Comparison of ENCODE assay signal across 18 cellular contexts in the genomic region with DNA sequence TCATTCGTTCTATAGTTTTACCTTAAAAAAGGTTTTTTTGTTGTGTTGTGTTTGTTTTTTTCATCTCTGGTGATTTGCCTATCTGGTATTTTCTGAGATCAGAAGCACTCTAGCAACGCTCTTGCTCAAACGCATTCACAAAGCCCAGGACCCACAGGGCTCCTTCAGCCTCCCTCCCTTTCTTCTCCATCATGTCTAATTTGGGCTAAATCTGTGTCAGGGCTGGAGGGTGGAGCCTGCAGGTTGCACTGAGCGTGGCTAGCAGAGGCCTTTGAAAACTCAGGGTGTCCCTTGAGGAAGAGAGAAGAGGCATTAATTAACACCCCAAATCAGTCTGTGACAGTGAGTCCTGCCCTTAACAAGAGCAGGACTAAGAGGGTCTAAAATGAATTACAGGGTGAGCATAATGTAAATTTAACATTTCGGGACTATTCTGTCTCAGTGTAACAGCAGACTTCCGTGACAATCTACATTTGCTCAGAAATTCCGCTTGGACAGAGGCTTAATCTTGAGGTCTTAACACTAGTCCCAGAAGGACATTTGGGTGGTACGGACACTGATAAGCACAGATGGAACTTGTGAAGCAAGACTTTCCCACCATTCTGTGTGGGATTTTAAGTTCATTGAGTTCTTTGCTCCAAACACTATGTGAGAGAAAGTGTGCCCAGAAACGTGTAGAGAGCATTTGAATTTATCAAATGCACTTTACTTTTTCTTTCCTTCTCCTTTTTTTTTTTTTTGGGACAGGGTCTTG.
DNase-seq lines count a peak whose midpoint lies in the region; ATAC-seq, FAIRE-seq and TF ChIP-seq lines count a peak whose summit lies in the region.
"Had no signal": no experiment of that assay in that cellular context is flagged by ENCODE, and none has a peak within 500 bp of the region (broad histone marks: within the 10 kb centered on the region; RNA-seq: fewer than 3 reads in every experiment).

No MANE protein-coding gene starts in this region.

- H3K79me2 ChIP-seq in K562 (ENCODE audit: control insufficient read depth, insufficient read depth, low read length): no peaks in the 10 kb centered on the region

- H3K27ac Mint-ChIP-seq in type B pancreatic cell: no peak overlapping the region
- H3K27ac Mint-ChIP-seq: B cell; CD14-positive monocyte; CD8-positive, alpha-beta T cell had no signal

- H3K9me3 Mint-ChIP-seq in type B pancreatic cell: peaks cover 5% of the 10 kb centered on the region
- H3K9me3 Mint-ChIP-seq: CD8-positive, alpha-beta T cell had no signal

- in situ Hi-C loops in K562 (cut with MboI): no loop called here

- intact Hi-C loops in Right ventricle myocardium superior (cut with DNase I) (no loop called here), K562 (cut with micrococcal nuclease) (no loop called here), left ventricle myocardium superior (cut with micrococcal nuclease) (no loop called here)

- no peak overlapping the region for H2AFZ ChIP-seq in K562 (ENCODE audit: low read depth, low read length)

- H3K27me3 Mint-ChIP-seq in type B pancreatic cell: no peaks in the 10 kb centered on the region
- H3K27me3 Mint-ChIP-seq: B cell had no signal

- TF ChIP-seq EP300 in K562 (IDR thresholded peaks at IDR 0.05; ENCODE audit: low read length): no peak

- FAIRE-seq in K562 (lab: Jason Lieb, UNC) (no peak), urothelium cell line (lab: Jason Lieb, UNC) (peak; percentile 59)
- FAIRE-seq: A204.1, D721Med, GM12892, H1 had no signal

- no peak for DNase-seq in Right ventricle myocardium superior
- no peak for DNase-seq in right atrium auricular region (ENCODE audit: low spot score)
- DNase-seq in K562 (ENCODE audit: extremely low read depth in 1 of 4, low spot score in 3 of 4): no peak
- no peak for DNase-seq in left ventricle myocardium superior
- no peak for DNase-seq in urothelium cell line (ENCODE audit: low spot score)
- DNase-seq in NK-92 (lab: John Stamatoyannopoulos, UW; ENCODE audit: unreplicated experiment): no peak
- DNase-seq in type B pancreatic cell (ENCODE audit: extremely low spot score, unreplicated experiment): no peak
- DNase-seq in superior temporal gyrus (ENCODE audit: extremely low spot score): no peak
- DNase-seq: CD8-positive, alpha-beta T cell; COR-L47; GDM1 had no signal

- peaks cover 13% of the 10 kb centered on the region for H3K4me1 Mint-ChIP-seq in type B pancreatic cell (ENCODE audit: unreplicated experiment)

- no peak overlapping the region for H3K9ac ChIP-seq in K562 (ENCODE audit: insufficient read depth in 1 of 2, low read depth in 2 of 2, low read length in 2 of 2)

- no peak for TF ChIP-seq POLR2A in K562 (conservative IDR thresholded peaks at IDR 0.05)

- no peaks in the 10 kb centered on the region for H3K36me3 Mint-ChIP-seq in type B pancreatic cell
- H3K36me3 Mint-ChIP-seq: CD8-positive, alpha-beta T cell had no signal

- no peaks in the 10 kb centered on the region for H3K9me3 ChIP-seq in right atrium auricular region
- no peaks in the 10 kb centered on the region for H3K9me3 ChIP-seq in K562 (replicated peaks; ENCODE audit: control insufficient read depth, insufficient read depth, low read depth, low read length)
- H3K9me3 ChIP-seq: HAP-1 had no signal

- H3K36me3 ChIP-seq in right atrium auricular region (no peaks in the 10 kb centered on the region), K562 (ENCODE audit: control insufficient read depth, insufficient read depth, low read length) (no peaks in the 10 kb centered on the region)
- H3K36me3 ChIP-seq: HAP-1 had no signal

- H3K4me1 ChIP-seq in right atrium auricular region (no peaks in the 10 kb centered on the region), K562 (replicated peaks in 1 of 2; ENCODE audit: control insufficient read depth in 2 of 2, insufficient read depth in 2 of 2, low read length in 2 of 2) (no peaks in the 10 kb centered on the region)
- H3K4me1 ChIP-seq: HAP-1 had no signal

- H3K4me3 Mint-ChIP-seq in type B pancreatic cell: no peak overlapping the region
- H3K4me3 Mint-ChIP-seq: B cell; CD14-positive monocyte; CD8-positive, alpha-beta T cell had no signal

- TF ChIP-seq RAD21 in K562 (CRISPR knock-in tag; conservative IDR thresholded peaks at IDR 0.05 in 1 of 2, IDR thresholded peaks at IDR 0.05 in 1 of 2): no peak

- CTCF ChIA-PET in K562 (lab: Yijun Ruan, JAX; ENCODE audit: low intra/inter-chr PET ratio): no interaction called here

- peak; percentile 76 for ATAC-seq in Right ventricle myocardium superior (ENCODE audit: poor library complexity)
- ATAC-seq in K562: no peak
- peak; percentile 90 for ATAC-seq in left ventricle myocardium superior
- ATAC-seq: CD8-positive, alpha-beta T cell had no signal

- no TSS peak for BruUV-seq in K562 (replicated peaks; lab: Mats Ljungman, UMichigan)

- no peaks in the 10 kb centered on the region for H4K20me1 ChIP-seq in K562 (replicated peaks; ENCODE audit: control insufficient read depth, insufficient read depth, low read length)

- H3K4me3 ChIP-seq in right atrium auricular region (no peak overlapping the region), K562 (no peak overlapping the region)
- H3K4me3 ChIP-seq: HAP-1 had no signal

- H3K27me3 ChIP-seq in right atrium auricular region (no peaks in the 10 kb centered on the region), K562 (ENCODE audit: control insufficient read depth in 2 of 2, insufficient read depth in 2 of 2, low read length in 2 of 2) (peaks cover 8 to 11% of the 10 kb centered on the region in 2 experiments; a peak in 3 of 5 replicates)

- H3K4me2 ChIP-seq in K562 (ENCODE audit: insufficient read depth, low read length): no peak overlapping the region

- 0% methylated on average over 9 of the region's 9 CpGs for WGBS in K562 (ENCODE audit: insufficient coverage, low coverage, missing lambda C conversion rate)

- POLR2A ChIA-PET in K562 (lab: Yijun Ruan, JAX): no interaction called here

- H3K27ac ChIP-seq in right atrium auricular region (no peak overlapping the region), K562 (ENCODE audit: extremely low read depth, low read depth, low read length) (no peak overlapping the region)

- H3K9me1 ChIP-seq in K562 (ENCODE audit: control insufficient read depth, insufficient read depth, low read length): no peaks in the 10 kb centered on the region

- no peak for TF ChIP-seq CTCF in right atrium auricular region (IDR thresholded peaks at IDR 0.05)
- no peak for TF ChIP-seq CTCF in K562 (IDR thresholded peaks at IDR 0.05 in 2 of 3, conservative IDR thresholded peaks at IDR 0.05 in 1 of 3; ENCODE audit: insufficient read depth in 2 of 3, low read depth in 1 of 3, low read length in 3 of 3)
- no peak for TF ChIP-seq CTCF in type B pancreatic cell (conservative IDR thresholded peaks at IDR 0.05)

TF ChIP-seq in K562, 482 proteins besides CTCF, POLR2A, EP300 and RAD21:
- TF ChIP-seq ZNF75A (CRISPR knock-in tag; IDR thresholded peaks at IDR 0.05): peak; percentile 67; the same call in 1 of the 2 replicates
- TF ChIP-seq ZNF431 (CRISPR knock-in tag; IDR thresholded peaks at IDR 0.05): no peak
- TF ChIP-seq, protein P1, sequence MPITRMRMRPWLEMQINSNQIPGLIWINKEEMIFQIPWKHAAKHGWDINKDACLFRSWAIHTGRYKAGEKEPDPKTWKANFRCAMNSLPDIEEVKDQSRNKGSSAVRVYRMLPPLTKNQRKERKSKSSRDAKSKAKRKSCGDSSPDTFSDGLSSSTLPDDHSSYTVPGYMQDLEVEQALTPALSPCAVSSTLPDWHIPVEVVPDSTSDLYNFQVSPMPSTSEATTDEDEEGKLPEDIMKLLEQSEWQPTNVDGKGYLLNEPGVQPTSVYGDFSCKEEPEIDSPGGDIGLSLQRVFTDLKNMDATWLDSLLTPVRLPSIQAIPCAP (CRISPR knock-in tag; IDR thresholded peaks at IDR 0.05; ENCODE audit: borderline replicate concordance): no peak
- TF ChIP-seq, protein P2, sequence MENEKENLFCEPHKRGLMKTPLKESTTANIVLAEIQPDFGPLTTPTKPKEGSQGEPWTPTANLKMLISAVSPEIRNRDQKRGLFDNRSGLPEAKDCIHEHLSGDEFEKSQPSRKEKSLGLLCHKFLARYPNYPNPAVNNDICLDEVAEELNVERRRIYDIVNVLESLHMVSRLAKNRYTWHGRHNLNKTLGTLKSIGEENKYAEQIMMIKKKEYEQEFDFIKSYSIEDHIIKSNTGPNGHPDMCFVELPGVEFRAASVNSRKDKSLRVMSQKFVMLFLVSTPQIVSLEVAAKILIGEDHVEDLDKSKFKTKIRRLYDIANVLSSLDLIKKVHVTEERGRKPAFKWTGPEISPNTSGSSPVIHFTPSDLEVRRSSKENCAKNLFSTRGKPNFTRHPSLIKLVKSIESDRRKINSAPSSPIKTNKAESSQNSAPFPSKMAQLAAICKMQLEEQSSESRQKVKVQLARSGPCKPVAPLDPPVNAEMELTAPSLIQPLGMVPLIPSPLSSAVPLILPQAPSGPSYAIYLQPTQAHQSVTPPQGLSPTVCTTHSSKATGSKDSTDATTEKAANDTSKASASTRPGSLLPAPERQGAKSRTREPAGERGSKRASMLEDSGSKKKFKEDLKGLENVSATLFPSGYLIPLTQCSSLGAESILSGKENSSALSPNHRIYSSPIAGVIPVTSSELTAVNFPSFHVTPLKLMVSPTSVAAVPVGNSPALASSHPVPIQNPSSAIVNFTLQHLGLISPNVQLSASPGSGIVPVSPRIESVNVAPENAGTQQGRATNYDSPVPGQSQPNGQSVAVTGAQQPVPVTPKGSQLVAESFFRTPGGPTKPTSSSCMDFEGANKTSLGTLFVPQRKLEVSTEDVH (IDR thresholded peaks at IDR 0.05; ENCODE audit: low read depth, partially characterized antibody): no peak
- TF ChIP-seq, protein P3, sequence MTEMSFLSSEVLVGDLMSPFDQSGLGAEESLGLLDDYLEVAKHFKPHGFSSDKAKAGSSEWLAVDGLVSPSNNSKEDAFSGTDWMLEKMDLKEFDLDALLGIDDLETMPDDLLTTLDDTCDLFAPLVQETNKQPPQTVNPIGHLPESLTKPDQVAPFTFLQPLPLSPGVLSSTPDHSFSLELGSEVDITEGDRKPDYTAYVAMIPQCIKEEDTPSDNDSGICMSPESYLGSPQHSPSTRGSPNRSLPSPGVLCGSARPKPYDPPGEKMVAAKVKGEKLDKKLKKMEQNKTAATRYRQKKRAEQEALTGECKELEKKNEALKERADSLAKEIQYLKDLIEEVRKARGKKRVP (CRISPR knock-in tag; IDR thresholded peaks at IDR 0.05): no peak
